In genomic region chr7:39838326-39838725, GRCh38 we compare ENCODE assay signal across 8 cellular contexts.
DNase-seq lines count a peak whose midpoint lies in the region; ATAC-seq and TF ChIP-seq lines count a peak whose summit lies in the region.

No MANE protein-coding gene starts in this region.

- DNase-seq in NCI-H2171 treated with DMSO at 0.1 percent for 48 hours (lab: John Stamatoyannopoulos, UW), result peak; percentile 58
- DNase-seq in amniotic epithelial cell (ENCODE audit: low read depth), result peak; percentile 30
- peak; percentile 36 for DNase-seq in non-pigmented ciliary epithelial cell (ENCODE audit: low read depth)
- no peak for DNase-seq in activated naive CD4-positive, alpha-beta T cell treated with Interleukin-2 at 50 U/mL for 16 hours
- DNase-seq in activated CD4-positive, alpha-beta T cell treated with anti-CD3 and anti-CD28 coated beads for 48 hours, result no peak
- no peak for DNase-seq in activated naive CD4-positive, alpha-beta T cell treated with anti-CD3 and anti-CD28 coated beads, Interleukin-2, amount 50 U/mL, for 72 hours (ENCODE audit: low spot score in 2 of 2)

- H3K36me3 Mint-ChIP-seq in activated naive CD4-positive, alpha-beta T cell treated with anti-CD3 and anti-CD28 coated beads, Interleukin-2, amount 50 U/mL, for 72 hours, result no peaks in the 10 kb centered on the region

- no peak for ATAC-seq in GM19397 (IDR thresholded peaks at IDR 0.05; ENCODE audit: unreplicated experiment)
- no peak for ATAC-seq in activated naive CD4-positive, alpha-beta T cell treated with anti-CD3 and anti-CD28 coated beads, Interleukin-2, amount 50 U/mL, for 72 hours

- no peak for TF ChIP-seq RAD21 in Ishikawa (IDR thresholded peaks at IDR 0.05; ENCODE audit: low read depth)

- no peak for TF ChIP-seq EP300 in Ishikawa (IDR thresholded peaks at IDR 0.05; ENCODE audit: borderline replicate concordance)

- no peak overlapping the region for H3K27ac Mint-ChIP-seq in activated naive CD4-positive, alpha-beta T cell treated with anti-CD3 and anti-CD28 coated beads, Interleukin-2, amount 50 U/mL, for 72 hours

- no peaks in the 10 kb centered on the region for H3K9me3 Mint-ChIP-seq in activated naive CD4-positive, alpha-beta T cell treated with anti-CD3 and anti-CD28 coated beads, Interleukin-2, amount 50 U/mL, for 72 hours

TF ChIP-seq in Ishikawa, 13 proteins besides CTCF, POLR2A, EP300 and RAD21:
- peak; percentile 55; the same call in 1 of the 2 replicates for TF ChIP-seq NFIC (IDR thresholded peaks at IDR 0.05)
- TF ChIP-seq, protein P1, sequence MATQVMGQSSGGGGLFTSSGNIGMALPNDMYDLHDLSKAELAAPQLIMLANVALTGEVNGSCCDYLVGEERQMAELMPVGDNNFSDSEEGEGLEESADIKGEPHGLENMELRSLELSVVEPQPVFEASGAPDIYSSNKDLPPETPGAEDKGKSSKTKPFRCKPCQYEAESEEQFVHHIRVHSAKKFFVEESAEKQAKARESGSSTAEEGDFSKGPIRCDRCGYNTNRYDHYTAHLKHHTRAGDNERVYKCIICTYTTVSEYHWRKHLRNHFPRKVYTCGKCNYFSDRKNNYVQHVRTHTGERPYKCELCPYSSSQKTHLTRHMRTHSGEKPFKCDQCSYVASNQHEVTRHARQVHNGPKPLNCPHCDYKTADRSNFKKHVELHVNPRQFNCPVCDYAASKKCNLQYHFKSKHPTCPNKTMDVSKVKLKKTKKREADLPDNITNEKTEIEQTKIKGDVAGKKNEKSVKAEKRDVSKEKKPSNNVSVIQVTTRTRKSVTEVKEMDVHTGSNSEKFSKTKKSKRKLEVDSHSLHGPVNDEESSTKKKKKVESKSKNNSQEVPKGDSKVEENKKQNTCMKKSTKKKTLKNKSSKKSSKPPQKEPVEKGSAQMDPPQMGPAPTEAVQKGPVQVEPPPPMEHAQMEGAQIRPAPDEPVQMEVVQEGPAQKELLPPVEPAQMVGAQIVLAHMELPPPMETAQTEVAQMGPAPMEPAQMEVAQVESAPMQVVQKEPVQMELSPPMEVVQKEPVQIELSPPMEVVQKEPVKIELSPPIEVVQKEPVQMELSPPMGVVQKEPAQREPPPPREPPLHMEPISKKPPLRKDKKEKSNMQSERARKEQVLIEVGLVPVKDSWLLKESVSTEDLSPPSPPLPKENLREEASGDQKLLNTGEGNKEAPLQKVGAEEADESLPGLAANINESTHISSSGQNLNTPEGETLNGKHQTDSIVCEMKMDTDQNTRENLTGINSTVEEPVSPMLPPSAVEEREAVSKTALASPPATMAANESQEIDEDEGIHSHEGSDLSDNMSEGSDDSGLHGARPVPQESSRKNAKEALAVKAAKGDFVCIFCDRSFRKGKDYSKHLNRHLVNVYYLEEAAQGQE (IDR thresholded peaks at IDR 0.05; ENCODE audit: low read depth), result no peak

Comparison
In these comparisons a context has a peak if more than half of its experiments do, and no peak if none do; other contexts are left out.
1. DNase-seq: peak in NCI-H2171 treated with DMSO at 0.1 percent for 48 hours (single experiment), amniotic epithelial cell (single experiment) and non-pigmented ciliary epithelial cell (single experiment); none in activated naive CD4-positive, alpha-beta T cell treated with Interleukin-2 at 50 U/mL for 16 hours (single experiment), activated CD4-positive, alpha-beta T cell treated with anti-CD3 and anti-CD28 coated beads for 48 hours (single experiment) and activated naive CD4-positive, alpha-beta T cell treated with anti-CD3 and anti-CD28 coated beads, Interleukin-2, amount 50 U/mL, for 72 hours (0 of 2).